Comparison of ENCODE assay signal across 13 cellular contexts in the genomic region with DNA sequence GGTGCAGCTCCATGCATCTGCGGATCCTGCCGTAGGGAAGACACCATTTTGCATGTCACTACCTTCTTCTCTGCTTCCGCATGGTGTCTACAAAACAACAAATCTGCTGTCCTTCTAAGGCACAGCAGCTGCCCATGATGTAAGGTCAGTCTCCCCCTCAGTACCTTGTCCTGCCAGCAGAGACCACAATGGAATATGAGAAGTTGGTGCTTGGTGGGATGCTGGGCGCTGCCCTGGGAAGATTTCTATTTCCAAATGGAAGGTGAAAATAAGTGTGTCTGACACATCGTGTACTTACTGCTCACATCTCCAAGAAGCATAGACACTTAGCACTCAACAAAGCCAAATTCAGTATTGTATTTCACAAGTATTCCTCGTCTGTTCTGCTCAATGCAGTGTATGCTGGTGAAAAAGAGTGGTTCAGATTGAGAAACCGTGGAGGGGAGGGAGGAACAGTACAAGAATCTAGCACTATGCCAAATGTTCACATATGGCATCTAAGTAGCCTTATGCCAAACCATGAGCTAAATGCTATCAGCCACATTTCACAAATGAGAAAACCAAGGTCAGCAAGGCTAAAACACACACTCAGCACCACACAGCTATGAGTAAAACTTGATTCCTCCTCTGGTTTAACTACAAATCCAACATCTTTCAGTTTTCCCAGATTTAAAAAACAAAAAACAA.
DNase-seq lines count a peak whose midpoint lies in the region; ATAC-seq, FAIRE-seq and TF ChIP-seq lines count a peak whose summit lies in the region.
"Had no signal": no experiment of that assay in that cellular context is flagged by ENCODE, and none has a peak within 500 bp of the region (broad histone marks: within the 10 kb centered on the region; RNA-seq: fewer than 3 reads in every experiment).

No MANE protein-coding gene starts in this region.

- WGBS in pancreas, 2 donors: 79% methylated on average over 7 of the region's 7 CpGs
- 87 to 91% methylated on average over 7 of the region's 7 CpGs for WGBS in testis, 2 donors

- intact Hi-C loops in pancreas (cut with DNase I) (loop anchor here in 1 of 3 donors (2.0 to 10.0 kb wide), 2 partner anchors 49 to 107 kb away; no protein-coding TSS in a partner anchor), testis (cut with DNase I; ENCODE audit: low total_unique reads) (no loop called here)

- FAIRE-seq in pancreas (lab: Jason Lieb, UNC): no peak

- TF ChIP-seq CTCF in astrocyte of the cerebellum (IDR thresholded peaks at IDR 0.05; ENCODE audit: low read depth, low read length, missing control alignments) (no peak), pancreas (IDR thresholded peaks at IDR 0.05) (no peak), testis (IDR thresholded peaks at IDR 0.05) (no peak), GM20000 (IDR thresholded peaks at IDR 0.05; ENCODE audit: extremely low read depth, missing control alignments) (no peak)

- peaks cover 0 to 12% (median 8%) of the 10 kb centered on the region in 3 donors for H3K36me3 ChIP-seq in pancreas
- H3K36me3 ChIP-seq in testis (ENCODE audit: low read depth, missing control alignments): no peaks in the 10 kb centered on the region
- H3K36me3 ChIP-seq: BE2C had no signal

- no peak for TF ChIP-seq POLR2A in testis (IDR thresholded peaks at IDR 0.05)

- in situ Hi-C loops in astrocyte of the cerebellum (cut with HindIII; ENCODE audit: low sequenced_read_pairs): no loop called here

- H3K4me1 ChIP-seq in pancreas (peaks cover 0 to 34% (median 30%) of the 10 kb centered on the region in 3 donors), testis (no peaks in the 10 kb centered on the region)
- H3K4me1 ChIP-seq: BE2C had no signal

- H3K4me3 ChIP-seq in astrocyte of the cerebellum (ENCODE audit: low read depth, low read length) (no peak overlapping the region), pancreas (no peak overlapping the region), testis (no peak overlapping the region)
- H3K4me3 ChIP-seq: SK-N-MC had no signal

- H3K27me3 ChIP-seq in pancreas: no peaks in the 10 kb centered on the region
- H3K27me3 ChIP-seq in testis: no peaks in the 10 kb centered on the region
- H3K27me3 ChIP-seq: BE2C had no signal

- H3K9me3 ChIP-seq in pancreas (no peaks in the 10 kb centered on the region), testis (no peaks in the 10 kb centered on the region)
- H3K9me3 ChIP-seq: BE2C had no signal

- peak; percentile 40 to 53 (median 52) for ATAC-seq in pancreas
- ATAC-seq: WTC11 had no signal

- DNase-seq in DMS 273 (lab: John Stamatoyannopoulos, UW; ENCODE audit: unreplicated experiment) (peak; percentile 89), astrocyte of the cerebellum (ENCODE audit: low read depth) (peak; percentile 57), fibroblast of the conjunctiva (ENCODE audit: low read depth) (peak; percentile 77), pancreas (no peak), testis (no peak), nucleus accumbens (lab: John Stamatoyannopoulos, UW) (no peak), GM19238 (ENCODE audit: insufficient read length, low spot score) (no peak), GM20000 (ENCODE audit: low spot score) (no peak)
- DNase-seq: activated naive CD4-positive, alpha-beta T cell treated with anti-CD3 and anti-CD28 coated beads for 36 hours; BE2C; NCI-H345 had no signal

- H3K27ac ChIP-seq in pancreas: peak overlapping the region in 1 of 4 donors; percentile 12
- H3K27ac ChIP-seq in testis: no peak overlapping the region
- H3K27ac ChIP-seq: SK-N-MC had no signal

Comparison
In these comparisons a context has a peak if more than half of its experiments do, and no peak if none do; other contexts are left out.
1. DNase-seq: peak in DMS 273 (single experiment), astrocyte of the cerebellum (single experiment) and fibroblast of the conjunctiva (single experiment); none in pancreas (0 of 6), testis (single experiment), nucleus accumbens (0 of 56), GM19238 (single experiment) and GM20000 (single experiment).